In genomic region chr15:62648954-62649353, GRCh38 we compare ENCODE assay signal across 10 cellular contexts.
A peak's percentile ranks its signal among the peaks of the same experiment; 100 is the strongest.
DNase-seq lines count a peak whose midpoint lies in the region; ATAC-seq, FAIRE-seq and TF ChIP-seq lines count a peak whose summit lies in the region.
"Had no signal": no experiment of that assay in that cellular context is flagged by ENCODE, and none has a peak within 500 bp of the region (broad histone marks: within the 10 kb centered on the region; RNA-seq: fewer than 3 reads in every experiment).

No MANE protein-coding gene starts in this region.

- peak overlapping the region; percentile 71 for H3K4me2 ChIP-seq in GM12878 (ENCODE audit: control insufficient read depth, insufficient read depth)

- no TSS peak for BruUV-seq in GM12878 (replicated peaks; lab: Mats Ljungman, UMichigan)

- no peaks in the 10 kb centered on the region for H3K36me3 ChIP-seq in GM12878 (ENCODE audit: control insufficient read depth in 2 of 2, insufficient read depth in 2 of 2, low read length in 1 of 2)

- DNase-seq in D721Med (ENCODE audit: insufficient read length, low spot score) = no peak
- no peak for DNase-seq in HFFc6
- DNase-seq in GM12878 (ENCODE audit: low read depth, low spot score) = peak; percentile 35
- DNase-seq in lung microvascular endothelial cell (ENCODE audit: low read depth in 2 of 2) = peak; percentile 10 to 27
- DNase-seq in activated naive CD4-positive, alpha-beta T cell treated with anti-CD3 and anti-CD28 coated beads for 36 hours = no peak
- DNase-seq in activated T-cell treated with anti-CD3 and anti-CD28 coated beads, Interleukin-2, amount 50 U/mL, for 48 hours = no peak
- no peak for DNase-seq in activated CD8-positive, alpha-beta T cell treated with anti-CD3 and anti-CD28 coated beads for 36 hours
- DNase-seq: NCI-H1436 treated with DMSO at 0.1 percent for 48 hours had no signal

- 24% methylated on average over 6 of the region's 6 CpGs for WGBS in GM12878 (ENCODE audit: insufficient coverage, insufficient replicate concordance, low lambda C conversion rate, missing lambda C conversion rate)

- TF ChIP-seq RAD21 in GM12878 (IDR thresholded peaks at IDR 0.05; ENCODE audit: insufficient read depth, low read depth, low read length) = peak; percentile 35

- H3K27ac Mint-ChIP-seq in HFFc6 = no peak overlapping the region
- no peak overlapping the region for H3K27ac Mint-ChIP-seq in activated naive CD4-positive, alpha-beta T cell treated with anti-CD3 and anti-CD28 coated beads for 36 hours
- H3K27ac Mint-ChIP-seq in activated CD8-positive, alpha-beta T cell treated with anti-CD3 and anti-CD28 coated beads for 36 hours = no peak overlapping the region

- POLR2A ChIA-PET in GM12878 (lab: Charles Lee) = interaction anchor here (0.7 kb wide), 1 partner anchor 14 kb away, joined by 3 read pairs; no protein-coding TSS in a partner anchor
- POLR2A ChIA-PET in activated CD8-positive, alpha-beta T cell treated with anti-CD3 and anti-CD28 coated beads for 36 hours (lab: Charles Lee) = no interaction called here

- no peak for TF ChIP-seq EP300 in GM12878 (IDR thresholded peaks at IDR 0.05; ENCODE audit: borderline replicate concordance in 1 of 2, control insufficient read depth in 1 of 2, low read depth in 2 of 2, low read length in 2 of 2)

- SMC1A ChIA-PET in GM12878 (lab: Charles Lee; ENCODE audit: uncharacterized antibody, unreplicated experiment) = interaction anchor here (1.0 kb wide), 2 partner anchors 9 to 93 kb away, joined by 3 read pairs; no protein-coding TSS in a partner anchor

- H3K4me3 ChIP-seq in GM12878 = no peak overlapping the region

- no peaks in the 10 kb centered on the region for H3K79me2 ChIP-seq in GM12878 (ENCODE audit: control insufficient read depth, insufficient read depth, low read length)

- no peak for TF ChIP-seq POLR2A in GM12878 (IDR thresholded peaks at IDR 0.05; ENCODE audit: low read depth, low read length)

- no peak overlapping the region for H2AFZ ChIP-seq in GM12878 (ENCODE audit: control insufficient read depth, low read depth, low read length)

- H4K20me1 ChIP-seq in GM12878 (ENCODE audit: control insufficient read depth, insufficient read depth) = no peaks in the 10 kb centered on the region

- no peaks in the 10 kb centered on the region for H3K27me3 ChIP-seq in GM12878 (replicated peaks in 1 of 2; ENCODE audit: control insufficient read depth in 2 of 2, insufficient read depth in 2 of 2, low read length in 1 of 2)

- H3K4me3 Mint-ChIP-seq in HFFc6 = no peak overlapping the region
- H3K4me3 Mint-ChIP-seq in activated naive CD4-positive, alpha-beta T cell treated with anti-CD3 and anti-CD28 coated beads for 36 hours = no peak overlapping the region
- H3K4me3 Mint-ChIP-seq in activated CD8-positive, alpha-beta T cell treated with anti-CD3 and anti-CD28 coated beads for 36 hours = no peak overlapping the region

- peak overlapping the region; percentile 70; the same call in 1 of the 2 replicates for H3K27ac ChIP-seq in GM12878 (ENCODE audit: control insufficient read depth, insufficient read depth)

- ATAC-seq in GM12878 = peak; percentile 81
- ATAC-seq in GM21619 (IDR thresholded peaks at IDR 0.05; ENCODE audit: unreplicated experiment) = no peak
- no peak for ATAC-seq in activated CD8-positive, alpha-beta T cell treated with anti-CD3 and anti-CD28 coated beads for 36 hours
- ATAC-seq: activated CD4-positive, CD25-positive, alpha-beta regulatory T cell treated with anti-CD3 and anti-CD28 coated beads, Interleukin-2, amount 50 U/mL, for 24 hours had no signal

- intact Hi-C loops in GM12878 (cut with micrococcal nuclease; ENCODE audit: unreplicated experiment) = loop anchor here (2.0 kb wide), 1 partner anchor 24 kb away; no protein-coding TSS in a partner anchor
- intact Hi-C loops in activated naive CD4-positive, alpha-beta T cell treated with anti-CD3 and anti-CD28 coated beads for 36 hours (cut with micrococcal nuclease) = no loop called here
- intact Hi-C loops in activated CD8-positive, alpha-beta T cell treated with anti-CD3 and anti-CD28 coated beads for 36 hours (cut with micrococcal nuclease) = no loop called here

- TF ChIP-seq CTCF in D721Med (IDR thresholded peaks at IDR 0.05; ENCODE audit: insufficient read depth, missing control alignments) (peak; percentile 57), HFFc6 (IDR thresholded peaks at IDR 0.05) (peak; percentile 70), GM12878 (IDR thresholded peaks at IDR 0.05 in 2 of 3, conservative IDR thresholded peaks at IDR 0.05 in 1 of 3; ENCODE audit: control insufficient read depth in 2 of 3, extremely low read depth in 1 of 3, insufficient read depth in 1 of 3, low read depth in 3 of 3, low read length in 3 of 3) (peak; percentile 27 to 51 (median 34); a peak in 4 of 6 replicates)
- TF ChIP-seq CTCF in activated CD8-positive, alpha-beta T cell treated with anti-CD3 and anti-CD28 coated beads for 36 hours (IDR thresholded peaks at IDR 0.05) = no peak

- H3K9ac ChIP-seq in GM12878 (ENCODE audit: control insufficient read depth, insufficient read depth, low read length) = no peak overlapping the region

- peaks cover 1% of the 10 kb centered on the region; the same call in 1 of the 2 replicates for H3K9me3 Mint-ChIP-seq in HFFc6
- no peaks in the 10 kb centered on the region for H3K9me3 Mint-ChIP-seq in activated naive CD4-positive, alpha-beta T cell treated with anti-CD3 and anti-CD28 coated beads for 36 hours
- H3K9me3 Mint-ChIP-seq in activated CD8-positive, alpha-beta T cell treated with anti-CD3 and anti-CD28 coated beads for 36 hours = no peaks in the 10 kb centered on the region

- no peaks in the 10 kb centered on the region for H3K9me3 ChIP-seq in GM12878 (replicated peaks; ENCODE audit: control insufficient read depth, insufficient read depth, low read length)

- H3K4me1 Mint-ChIP-seq in HFFc6 (ENCODE audit: low read depth) = peaks cover 28% of the 10 kb centered on the region
- no peaks in the 10 kb centered on the region for H3K4me1 Mint-ChIP-seq in activated naive CD4-positive, alpha-beta T cell treated with anti-CD3 and anti-CD28 coated beads for 36 hours (ENCODE audit: low read depth)
- H3K4me1 Mint-ChIP-seq in activated CD8-positive, alpha-beta T cell treated with anti-CD3 and anti-CD28 coated beads for 36 hours (ENCODE audit: low read depth) = no peaks in the 10 kb centered on the region

- peaks cover 20% of the 10 kb centered on the region for H3K4me1 ChIP-seq in GM12878 (ENCODE audit: control insufficient read depth, insufficient read depth, low read length)

- RAD21 ChIA-PET in GM12878 (lab: Charles Lee; ENCODE audit: unreplicated experiment) = no interaction called here

- no peak for FAIRE-seq in D721Med (lab: Jason Lieb, UNC)
- no peak for FAIRE-seq in GM12878 (lab: Jason Lieb, UNC)

- in situ Hi-C loops in GM12878 (cut with MboI) = no loop called here

- H3K27me3 Mint-ChIP-seq in HFFc6 (ENCODE audit: insufficient read depth) = peaks cover 3% of the 10 kb centered on the region; the same call in 1 of the 2 replicates
- H3K27me3 Mint-ChIP-seq in activated naive CD4-positive, alpha-beta T cell treated with anti-CD3 and anti-CD28 coated beads for 36 hours (ENCODE audit: low read depth) = no peaks in the 10 kb centered on the region
- no peaks in the 10 kb centered on the region for H3K27me3 Mint-ChIP-seq in activated CD8-positive, alpha-beta T cell treated with anti-CD3 and anti-CD28 coated beads for 36 hours

- CTCF ChIA-PET in GM12878 (lab: Yijun Ruan, JAX) = interaction anchor here (0.6 to 1.9 kb wide), 3 partner anchors 8 to 364 kb away, joined by 3 to 5 read pairs (median 3); no protein-coding TSS in a partner anchor
- CTCF ChIA-PET in activated naive CD4-positive, alpha-beta T cell treated with anti-CD3 and anti-CD28 coated beads for 36 hours (lab: Charles Lee) = interaction anchor here (0.6 kb wide), 2 partner anchors 58 to 62 kb away, joined by 3 read pairs; no protein-coding TSS in a partner anchor
- CTCF ChIA-PET in activated CD8-positive, alpha-beta T cell treated with anti-CD3 and anti-CD28 coated beads for 36 hours (lab: Charles Lee) = no interaction called here

- peaks cover 28% of the 10 kb centered on the region for H3K36me3 Mint-ChIP-seq in HFFc6 (ENCODE audit: low read depth)
- no peaks in the 10 kb centered on the region for H3K36me3 Mint-ChIP-seq in activated naive CD4-positive, alpha-beta T cell treated with anti-CD3 and anti-CD28 coated beads for 36 hours (ENCODE audit: low read depth)
- no peaks in the 10 kb centered on the region for H3K36me3 Mint-ChIP-seq in activated CD8-positive, alpha-beta T cell treated with anti-CD3 and anti-CD28 coated beads for 36 hours (ENCODE audit: low read depth)

TF ChIP-seq in GM12878, 131 proteins besides CTCF, POLR2A, EP300 and RAD21 (continues in another document):
- TF ChIP-seq GABPA (IDR thresholded peaks at IDR 0.05; ENCODE audit: low read depth) = no peak
- no peak for TF ChIP-seq FOS (IDR thresholded peaks at IDR 0.05; ENCODE audit: borderline replicate concordance, extremely low read depth, insufficient read length)
- TF ChIP-seq RBBP5 (conservative IDR thresholded peaks at IDR 0.05) = no peak
- TF ChIP-seq GATAD2B (conservative IDR thresholded peaks at IDR 0.05; ENCODE audit: low read depth) = no peak
- TF ChIP-seq, protein P1, sequence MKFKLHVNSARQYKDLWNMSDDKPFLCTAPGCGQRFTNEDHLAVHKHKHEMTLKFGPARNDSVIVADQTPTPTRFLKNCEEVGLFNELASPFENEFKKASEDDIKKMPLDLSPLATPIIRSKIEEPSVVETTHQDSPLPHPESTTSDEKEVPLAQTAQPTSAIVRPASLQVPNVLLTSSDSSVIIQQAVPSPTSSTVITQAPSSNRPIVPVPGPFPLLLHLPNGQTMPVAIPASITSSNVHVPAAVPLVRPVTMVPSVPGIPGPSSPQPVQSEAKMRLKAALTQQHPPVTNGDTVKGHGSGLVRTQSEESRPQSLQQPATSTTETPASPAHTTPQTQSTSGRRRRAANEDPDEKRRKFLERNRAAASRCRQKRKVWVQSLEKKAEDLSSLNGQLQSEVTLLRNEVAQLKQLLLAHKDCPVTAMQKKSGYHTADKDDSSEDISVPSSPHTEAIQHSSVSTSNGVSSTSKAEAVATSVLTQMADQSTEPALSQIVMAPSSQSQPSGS (IDR thresholded peaks at IDR 0.05; ENCODE audit: low read length) = 0 out of 2 replicates have a peak, but pooled peaks have one; percentile 27
- TF ChIP-seq MEF2A (IDR thresholded peaks at IDR 0.05; ENCODE audit: insufficient read depth, low read depth, low read length) = 0 out of 2 replicates have a peak, but pooled peaks have one; percentile 31
- no peak for TF ChIP-seq ZNF274 (IDR thresholded peaks at IDR 0.05; ENCODE audit: insufficient read depth, insufficient read length)
- TF ChIP-seq JUNB (IDR thresholded peaks at IDR 0.05) = peak; percentile 87
- TF ChIP-seq TBL1XR1 (IDR thresholded peaks at IDR 0.05; ENCODE audit: low read depth, low read length) = no peak
- no peak for TF ChIP-seq TCF12 (IDR thresholded peaks at IDR 0.05; ENCODE audit: low read depth, low read length)
- TF ChIP-seq EZH2 (IDR thresholded peaks at IDR 0.05; ENCODE audit: borderline replicate concordance, control insufficient read depth, low read depth, low read length) = no peak

Comparison
In these comparisons a context has a peak if more than half of its experiments do, and no peak if none do; other contexts are left out.
1. DNase-seq: peak in GM12878 (single experiment) and lung microvascular endothelial cell (2 of 2); none in D721Med (single experiment), HFFc6 (single experiment), activated naive CD4-positive, alpha-beta T cell treated with anti-CD3 and anti-CD28 coated beads for 36 hours (single experiment), activated T-cell treated with anti-CD3 and anti-CD28 coated beads, Interleukin-2, amount 50 U/mL, for 48 hours (0 of 2) and activated CD8-positive, alpha-beta T cell treated with anti-CD3 and anti-CD28 coated beads for 36 hours (single experiment).